ENCODE assay signal across 8 cellular contexts in genomic region chr2:134988994-134989605, GRCh38. TPM values are rescaled to one million over a fixed set of nuclear protein-coding genes. Genes with fewer than 3 reads are reported as not detected.
DNase-seq lines count a peak whose midpoint lies in the region; ATAC-seq and TF ChIP-seq lines count a peak whose summit lies in the region.

No MANE protein-coding gene starts in this region.

- POLR2A ChIA-PET in HEK293T (lab: Yijun Ruan, JAX): no interaction called here
- POLR2A ChIA-PET in Panc1 (lab: Charles Lee): no interaction called here

- H3K4me1 ChIP-seq in BE2C (no peaks in the 10 kb centered on the region), Panc1 (ENCODE audit: control insufficient read depth, insufficient read depth, low read length) (no peaks in the 10 kb centered on the region), spleen (no peaks in the 10 kb centered on the region), suprapubic skin (no peaks in the 10 kb centered on the region)

- TF ChIP-seq CTCF in BE2C (IDR thresholded peaks at IDR 0.05; ENCODE audit: low read depth, low read length): peak; percentile 38; the same call in 1 of the 2 replicates
- TF ChIP-seq CTCF in Panc1 (IDR thresholded peaks at IDR 0.05): peak; percentile 58; the same call in 1 of the 2 replicates
- TF ChIP-seq CTCF in fibroblast of pulmonary artery (IDR thresholded peaks at IDR 0.05; ENCODE audit: low read length, missing control alignments): peak; percentile 49
- peak in 8 of 11 experiments; percentile 11 to 41 (median 29) for TF ChIP-seq CTCF in spleen (IDR thresholded peaks at IDR 0.05 in 8 of 11, conservative IDR thresholded peaks at IDR 0.05 in 3 of 11)
- no peak for TF ChIP-seq CTCF in suprapubic skin (IDR thresholded peaks at IDR 0.05)

- CTCF ChIA-PET in HEK293T (lab: Yijun Ruan, JAX): interaction anchor here (0.7 to 2.8 kb wide), 8 partner anchors 12 to 814 kb away, joined by 3 to 18 read pairs (median 4); no protein-coding TSS in a partner anchor
- CTCF ChIA-PET in Panc1 (lab: Charles Lee): interaction anchor here (0.6 to 1.3 kb wide), 7 partner anchors 11 to 904 kb away, joined by 3 to 8 read pairs (median 5); no protein-coding TSS in a partner anchor

- H3K36me3 ChIP-seq in BE2C: no peaks in the 10 kb centered on the region
- H3K36me3 ChIP-seq in Panc1 (ENCODE audit: control insufficient read depth, insufficient read depth, low read length): no peaks in the 10 kb centered on the region
- no peaks in the 10 kb centered on the region for H3K36me3 ChIP-seq in spleen
- H3K36me3 ChIP-seq in suprapubic skin: no peaks in the 10 kb centered on the region

- H3K27ac ChIP-seq in Panc1 (ENCODE audit: low read length) (no peak overlapping the region), spleen (no peak overlapping the region), suprapubic skin (no peak overlapping the region)

- BruUV-seq in Panc1 (replicated peaks; lab: Mats Ljungman, UMichigan): no TSS peak

- no peak for DNase-seq in BE2C
- peak; percentile 31 for DNase-seq in HEK293T (ENCODE audit: extremely low spot score)
- peak; percentile 22 for DNase-seq in Panc1 (ENCODE audit: low read depth, low spot score)
- peak; percentile 61 for DNase-seq in fibroblast of pulmonary artery (ENCODE audit: low read depth)
- no peak for DNase-seq in spleen
- no peak for DNase-seq in suprapubic skin (ENCODE audit: low spot score in 2 of 2)
- DNase-seq in AG08396 (ENCODE audit: low spot score): no peak
- no peak for DNase-seq in cerebellar nuclear complex (lab: John Stamatoyannopoulos, UW)

- peak; percentile 84; the same call in 1 of the 2 replicates for ATAC-seq in Panc1

- TF ChIP-seq POLR2A in spleen (IDR thresholded peaks at IDR 0.05) (no peak), suprapubic skin (IDR thresholded peaks at IDR 0.05) (no peak)

- H3K4me3 ChIP-seq in BE2C (ENCODE audit: low read depth, low read length) (no peak overlapping the region), Panc1 (ENCODE audit: low read depth in 2 of 2, low read length in 2 of 2) (no peak overlapping the region), fibroblast of pulmonary artery (replicated peaks; ENCODE audit: low read depth, low read length) (no peak overlapping the region), spleen (no peak overlapping the region), suprapubic skin (no peak overlapping the region)

- H3K27me3 ChIP-seq in BE2C (peaks cover 9% of the 10 kb centered on the region; the same call in 1 of the 2 replicates), Panc1 (ENCODE audit: control insufficient read depth, insufficient read depth, low read length) (peaks cover 11% of the 10 kb centered on the region; the same call in 1 of the 2 replicates), spleen (replicated peaks in 1 of 7) (no peaks in the 10 kb centered on the region), suprapubic skin (no peaks in the 10 kb centered on the region)

- intact Hi-C loops in Panc1 (cut with micrococcal nuclease; ENCODE audit: unreplicated experiment) (loop anchor here (5.0 kb wide), 1 partner anchor 808 kb away; no protein-coding TSS in a partner anchor), spleen (cut with DNase I; ENCODE audit: low total_unique reads) (no loop called here)

- WGBS in spleen, 5 donors: 27 to 35% (median 31%) methylated on average over 3 of the region's 3 CpGs
- 27% methylated on average over 3 of the region's 3 CpGs for WGBS in suprapubic skin

- in situ Hi-C loops in Panc1 (cut with HindIII; ENCODE audit: low pct_unique_long_range_greater_than_20kb, low sequenced_read_pairs): no loop called here

- H3K9me3 ChIP-seq in BE2C (no peaks in the 10 kb centered on the region), Panc1 (ENCODE audit: control insufficient read depth, insufficient read depth, low read depth, low read length) (no peaks in the 10 kb centered on the region), spleen (peaks cover 0 to 8% (median 5%) of the 10 kb centered on the region in 8 donors), suprapubic skin (no peaks in the 10 kb centered on the region)

- TF ChIP-seq EP300 in suprapubic skin (IDR thresholded peaks at IDR 0.05): no peak

TF ChIP-seq in HEK293T, 16 proteins besides CTCF, POLR2A, EP300 and RAD21:
- TF ChIP-seq SUZ12 (IDR thresholded peaks at IDR 0.05) (no peak), L3MBTL2 (conservative IDR thresholded peaks at IDR 0.05) (no peak), ARNT (IDR thresholded peaks at IDR 0.05) (no peak), SP1 (IDR thresholded peaks at IDR 0.05) (no peak), HDGF (IDR thresholded peaks at IDR 0.05; ENCODE audit: borderline replicate concordance) (no peak), ELF4 (IDR thresholded peaks at IDR 0.05) (no peak), FOXA1 (IDR thresholded peaks at IDR 0.05) (no peak), CTBP1 (IDR thresholded peaks at IDR 0.05; ENCODE audit: borderline replicate concordance) (no peak), PKNOX1 (IDR thresholded peaks at IDR 0.05) (no peak), ZNF384 (IDR thresholded peaks at IDR 0.05) (no peak), FOXK2 (IDR thresholded peaks at IDR 0.05) (no peak), TARDBP (IDR thresholded peaks at IDR 0.05) (no peak), NFRKB (IDR thresholded peaks at IDR 0.05) (no peak), BHLHE40 (IDR thresholded peaks at IDR 0.05; ENCODE audit: borderline replicate concordance) (no peak), LEF1 (IDR thresholded peaks at IDR 0.05; ENCODE audit: borderline replicate concordance) (no peak), FOXM1 (IDR thresholded peaks at IDR 0.05; ENCODE audit: borderline replicate concordance) (no peak)

RNA-seq across cellular contexts. Expression of gene MAP3K19, which starts 58.1 kb away (rescaled TPM):
- polyA plus RNA-seq in BE2C (2012; ENCODE audit: insufficient read depth, insufficient read length, low read depth): not detected
- total RNA-seq in Panc1 (2021; ENCODE audit: unreplicated experiment) (not detected), spleen (not detected), suprapubic skin (not detected)
- polyA plus RNA-seq in Panc1 (2012; ENCODE audit: insufficient read length): not detected
- polyA plus RNA-seq in spleen: not detected

Comparison
In these comparisons a context has a peak if more than half of its experiments do, and no peak if none do; other contexts are left out.
1. DNase-seq: peak in HEK293T (single experiment), Panc1 (single experiment) and fibroblast of pulmonary artery (single experiment); none in BE2C (single experiment), spleen (single experiment), suprapubic skin (0 of 2), AG08396 (single experiment) and cerebellar nuclear complex (0 of 2).
2. CTCF ChIP-seq: peak in BE2C (single experiment), Panc1 (single experiment), fibroblast of pulmonary artery (single experiment) and spleen (8 of 11); none in suprapubic skin (0 of 2).